Comparison of ENCODE assay signal across 2 cellular contexts in genomic region chr9:130023994-130024596, GRCh38.
A peak's percentile ranks its signal among the peaks of the same experiment; 100 is the strongest.
TF ChIP-seq lines count a peak whose summit lies in the region.

No MANE protein-coding gene starts in this region.

TF ChIP-seq in HEK293, 187 proteins besides CTCF, POLR2A, EP300 and RAD21:
- no peak for TF ChIP-seq ZNF311 (tag by site-specific recombination; IDR thresholded peaks at IDR 0.05; ENCODE audit: borderline replicate concordance)
- TF ChIP-seq ZNF121 (tag by site-specific recombination; IDR thresholded peaks at IDR 0.05), result peak; percentile 72; the same call in 1 of the 2 replicates
TF ChIP-seq in HEK293: peak in this region for 1.

TF ChIP-seq in K562, 482 proteins besides CTCF, POLR2A, EP300 and RAD21:
- TF ChIP-seq RBM25 (IDR thresholded peaks at IDR 0.05; ENCODE audit: low read depth, low read length, severe bottlenecking) (peak; percentile 40), SAFB2 (IDR thresholded peaks at IDR 0.05; ENCODE audit: borderline replicate concordance, low read depth, low read length, severe bottlenecking) (no peak), MYC (IDR thresholded peaks at IDR 0.05; ENCODE audit: low read depth, low read length) (no peak), MYC (CRISPR knock-in tag; IDR thresholded peaks at IDR 0.05; ENCODE audit: borderline replicate concordance, low read depth) (no peak), ZNF121 (CRISPR knock-in tag; conservative IDR thresholded peaks at IDR 0.05) (0 out of 2 replicates have a peak, but pooled peaks have one; percentile 40), ZNF124 (CRISPR knock-in tag; IDR thresholded peaks at IDR 0.05) (no peak), RFX5 (IDR thresholded peaks at IDR 0.05; ENCODE audit: low read depth, low read length) (no peak), SAP30 (IDR thresholded peaks at IDR 0.05; ENCODE audit: borderline replicate concordance, insufficient read depth, low read depth, low read length, poor library complexity, severe bottlenecking) (no peak), ZNF217 (CRISPR knock-in tag; IDR thresholded peaks at IDR 0.05) (no peak)
